ENCODE assay signal across 7 cellular contexts in the genomic region with DNA sequence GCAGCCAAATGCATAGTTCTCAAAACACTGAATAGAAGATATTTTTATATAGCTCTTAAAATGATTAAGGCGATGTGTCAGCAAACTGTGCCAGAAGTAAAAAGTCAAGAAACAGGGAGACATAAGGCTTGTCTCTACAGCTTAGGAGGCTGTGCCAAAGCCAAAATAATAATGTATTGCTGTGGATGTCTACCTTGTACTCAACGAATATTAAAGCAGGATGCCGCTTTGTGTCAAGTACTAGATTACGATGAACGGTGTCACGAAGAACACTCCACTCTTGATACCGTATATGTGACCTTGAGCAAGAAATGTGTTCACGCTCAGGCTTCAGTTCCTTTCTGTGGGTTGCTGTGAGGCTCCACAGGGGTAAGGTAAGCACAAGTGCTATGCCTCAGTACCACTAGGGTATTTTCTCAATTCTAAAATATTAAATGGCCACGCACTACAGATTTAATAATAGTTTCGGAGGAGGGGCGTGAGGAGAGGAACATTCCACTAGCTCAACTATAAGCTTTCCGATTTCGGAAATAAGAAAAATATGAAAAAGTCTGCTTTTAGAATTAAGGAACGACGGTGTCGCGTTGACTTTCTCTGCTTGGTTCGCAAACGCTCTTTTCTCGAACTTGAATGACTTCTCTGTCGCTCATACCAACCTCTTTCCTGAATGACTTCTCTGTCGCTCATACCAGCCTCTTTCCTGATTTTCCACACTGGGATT. TPM values are rescaled to one million over a fixed set of nuclear protein-coding genes. Genes with fewer than 3 reads are reported as not detected.
DNase-seq lines count a peak whose midpoint lies in the region; ATAC-seq and TF ChIP-seq lines count a peak whose summit lies in the region.

No MANE protein-coding gene starts in this region.

- intact Hi-C loops in upper lobe of right lung (cut with DNase I) = no loop called here

- H3K27ac ChIP-seq in HUES6 (ENCODE audit: low read depth, low read length) (no peak overlapping the region), upper lobe of right lung (peak overlapping the region; percentile 82)

- H3K9me3 ChIP-seq in HUES6 (ENCODE audit: control insufficient read depth, insufficient read depth, low read depth, low read length) (no peaks in the 10 kb centered on the region), mononuclear cell (ENCODE audit: low read depth, low read length) (no peaks in the 10 kb centered on the region), upper lobe of right lung (no peaks in the 10 kb centered on the region)

- H3K36me3 ChIP-seq in HUES6 (ENCODE audit: control insufficient read depth, insufficient read depth, low read length) = no peaks in the 10 kb centered on the region
- H3K36me3 ChIP-seq in upper lobe of right lung = no peaks in the 10 kb centered on the region

- DNase-seq in GM10266 (ENCODE audit: extremely low spot score) = peak; percentile 28
- peak; percentile 3 for DNase-seq in T-helper 9 cell
- DNase-seq in dermis blood vessel endothelial cell = peak; percentile 44
- DNase-seq in upper lobe of right lung = no peak

- H3K4me1 ChIP-seq in HUES6 (ENCODE audit: control insufficient read depth, insufficient read depth, low read length) (peaks cover 6% of the 10 kb centered on the region), mononuclear cell (ENCODE audit: insufficient read depth, low read length) (peaks cover 14% of the 10 kb centered on the region), upper lobe of right lung (peaks cover 13% of the 10 kb centered on the region)

- ATAC-seq in GM21528 (IDR thresholded peaks at IDR 0.05; ENCODE audit: low FRiP score, unreplicated experiment) (peak; percentile 68), upper lobe of right lung (peak; percentile 5)

- H3K27me3 ChIP-seq in HUES6 (ENCODE audit: control insufficient read depth, insufficient read depth, low read length) (no peaks in the 10 kb centered on the region), mononuclear cell (ENCODE audit: insufficient read depth, low read length) (no peaks in the 10 kb centered on the region), upper lobe of right lung (no peaks in the 10 kb centered on the region)

- peak overlapping the region; percentile 73 for H3K4me3 ChIP-seq in HUES6 (ENCODE audit: low read depth, low read length)
- H3K4me3 ChIP-seq in mononuclear cell (ENCODE audit: low read length) = peak overlapping the region; percentile 86
- H3K4me3 ChIP-seq in upper lobe of right lung = peak overlapping the region; percentile 84

- peak overlapping the region; percentile 74 for H3K9ac ChIP-seq in HUES6 (ENCODE audit: low read length)

- TF ChIP-seq CTCF in GM10266 (IDR thresholded peaks at IDR 0.05; ENCODE audit: control insufficient read depth, insufficient read depth, low read depth, missing control alignments) = no peak
- TF ChIP-seq CTCF in upper lobe of right lung (IDR thresholded peaks at IDR 0.05) = peak; percentile 14

RNA-seq across cellular contexts. Expression of gene SCOC, which starts 0.7 kb away (rescaled TPM):
- total RNA-seq in dermis blood vessel endothelial cell = 54.3 and 55.1 TPM in 2 replicates
- total RNA-seq in mononuclear cell = 9.3 TPM
- 45.4 TPM for total RNA-seq in upper lobe of right lung

RNA-seq across cellular contexts. Expression of gene CLGN, which starts 54.7 kb away (rescaled TPM):
- total RNA-seq in dermis blood vessel endothelial cell (0.34 and 0.51 TPM in 2 replicates), mononuclear cell (0.42 TPM), upper lobe of right lung (0.93 TPM)
